In the genomic region with DNA sequence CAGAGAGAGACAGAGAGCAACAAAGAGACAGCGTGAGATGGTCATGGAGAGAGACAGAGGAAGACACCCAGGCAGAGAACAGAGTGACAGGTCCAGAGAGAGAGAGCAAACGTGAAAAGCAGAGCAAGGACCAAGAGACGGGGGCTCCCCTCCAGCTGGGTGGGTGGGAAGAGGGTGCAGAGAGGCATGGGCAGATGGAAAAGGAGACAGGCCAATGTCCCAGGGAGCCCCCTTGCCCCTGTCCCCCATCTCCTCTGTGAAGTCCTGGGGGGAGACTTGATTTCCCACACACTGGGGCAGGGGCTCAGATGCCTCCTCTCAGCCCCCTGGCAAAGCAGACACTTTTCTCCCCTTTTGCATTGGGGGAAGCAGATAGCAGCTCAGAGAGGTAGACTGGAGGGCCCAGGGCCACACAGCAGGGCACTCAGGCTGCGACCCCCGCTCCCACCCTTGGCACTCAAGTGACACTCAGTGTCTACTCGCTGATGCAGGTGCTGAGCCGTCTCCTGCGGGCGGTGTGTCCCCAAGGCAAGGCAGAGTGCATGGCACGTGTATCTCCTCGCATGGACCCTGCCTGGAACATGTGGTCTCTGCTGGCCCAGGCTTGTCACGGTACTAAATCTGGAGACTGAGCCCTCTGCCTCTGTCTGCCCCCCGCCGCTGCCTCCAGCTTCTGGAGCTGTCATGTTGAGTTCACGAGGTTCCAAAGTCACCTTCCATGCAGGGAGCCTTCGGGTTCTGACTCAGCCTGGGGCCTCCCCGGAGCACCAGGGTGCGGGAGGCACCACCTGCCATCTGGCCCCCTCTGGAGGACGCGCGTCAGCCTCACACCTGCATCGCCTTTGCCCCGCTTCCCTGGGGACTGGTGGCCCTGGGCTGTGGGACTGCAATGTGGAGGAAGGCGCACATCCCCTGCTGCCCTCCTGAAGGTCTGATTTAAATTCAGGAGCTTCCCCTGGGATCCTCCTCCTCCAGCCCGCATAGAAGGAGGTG, we compare ENCODE assay signal across 9 cellular contexts.
DNase-seq lines count a peak whose midpoint lies in the region; ATAC-seq, FAIRE-seq and TF ChIP-seq lines count a peak whose summit lies in the region.
"Had no signal": no experiment of that assay in that cellular context is flagged by ENCODE, and none has a peak within 500 bp of the region (broad histone marks: within the 10 kb centered on the region; RNA-seq: fewer than 3 reads in every experiment).

No MANE protein-coding gene starts in this region.

- peak overlapping the region; percentile 74 to 80 (median 80) for H3K27ac Mint-ChIP-seq in nephron

- no peak for ATAC-seq in GM18870 (IDR thresholded peaks at IDR 0.05; ENCODE audit: unreplicated experiment)

- H3K36me3 Mint-ChIP-seq in nephron (ENCODE audit: low read depth) = peaks cover 2% of the 10 kb centered on the region

- H3K4me3 Mint-ChIP-seq in nephron = no peak overlapping the region

- DNase-seq in DMS153 treated with DMSO at 0.1 percent for 48 hours (lab: John Stamatoyannopoulos, UW; ENCODE audit: unreplicated experiment) (peak; percentile 58), H54 (ENCODE audit: insufficient read length, low spot score) (peak; percentile 50), astrocyte of the spinal cord (ENCODE audit: low read depth, low spot score) (no peak), HTR-8/SVneo (ENCODE audit: insufficient read length, low spot score) (no peak), urothelium cell line (ENCODE audit: low spot score) (no peak), epidermal melanocyte (ENCODE audit: insufficient read length, low spot score) (no peak)

- in situ Hi-C loops in astrocyte of the spinal cord (cut with HindIII; ENCODE audit: low sequenced_read_pairs) = no loop called here

- FAIRE-seq in H54 (lab: Jason Lieb, UNC) (no peak), HTR-8/SVneo (lab: Jason Lieb, UNC) (no peak), urothelium cell line (lab: Jason Lieb, UNC) (no peak)
- FAIRE-seq: TTC549 had no signal

- no peak for TF ChIP-seq POLR2A in H54 (IDR thresholded peaks at IDR 0.05; ENCODE audit: low read depth, low read length)

- TF ChIP-seq CTCF in astrocyte of the spinal cord (IDR thresholded peaks at IDR 0.05; ENCODE audit: low read depth, low read length) (peak; percentile 30), nephron (IDR thresholded peaks at IDR 0.05; ENCODE audit: unreplicated experiment in 3 of 3) (no peak)

- peaks cover 9% of the 10 kb centered on the region for H3K27me3 Mint-ChIP-seq in nephron (ENCODE audit: low read depth)

- no peak overlapping the region for H3K4me3 ChIP-seq in astrocyte of the spinal cord (ENCODE audit: low read depth, low read length)

- no peaks in the 10 kb centered on the region for H3K9me3 Mint-ChIP-seq in nephron

- peaks cover 54% of the 10 kb centered on the region for H3K4me1 Mint-ChIP-seq in nephron

Comparison
In these comparisons a context has a peak if more than half of its experiments do, and no peak if none do; other contexts are left out.
1. DNase-seq: peak in DMS153 treated with DMSO at 0.1 percent for 48 hours (single experiment) and H54 (single experiment); none in astrocyte of the spinal cord (single experiment), HTR-8/SVneo (single experiment), urothelium cell line (single experiment) and epidermal melanocyte (single experiment).